ENCODE assay signal across 22 cellular contexts in genomic region chr2:105504459-105504858, GRCh38.
A peak's percentile ranks its signal among the peaks of the same experiment; 100 is the strongest.
DNase-seq lines count a peak whose midpoint lies in the region; ATAC-seq and TF ChIP-seq lines count a peak whose summit lies in the region.
"Had no signal": no experiment of that assay in that cellular context is flagged by ENCODE, and none has a peak within 500 bp of the region (broad histone marks: within the 10 kb centered on the region; RNA-seq: fewer than 3 reads in every experiment).

No MANE protein-coding gene starts in this region.

- no peak for TF ChIP-seq CTCF in AG10803 (conservative IDR thresholded peaks at IDR 0.05; ENCODE audit: low read length)
- TF ChIP-seq CTCF in Panc1 (IDR thresholded peaks at IDR 0.05), result no peak
- TF ChIP-seq CTCF in mesothelial cell of epicardium (IDR thresholded peaks at IDR 0.05; ENCODE audit: unreplicated experiment), result no peak
- no peak for TF ChIP-seq CTCF in endodermal cell (conservative IDR thresholded peaks at IDR 0.05)

- H3K4me3 ChIP-seq in AG10803 (ENCODE audit: low read length), result no peak overlapping the region
- no peak overlapping the region for H3K4me3 ChIP-seq in Panc1 (ENCODE audit: low read depth in 2 of 2, low read length in 2 of 2)
- H3K4me3 ChIP-seq in mesenchymal stem cell (ENCODE audit: insufficient read depth in 1 of 2, low read depth in 1 of 2, low read length in 2 of 2), result no peak overlapping the region
- no peak overlapping the region for H3K4me3 ChIP-seq in endodermal cell (ENCODE audit: low read length)
- H3K4me3 ChIP-seq: GM12878, HAP-1, SK-N-MC had no signal

- H4K8ac ChIP-seq in mesenchymal stem cell (ENCODE audit: low read length), result no peak overlapping the region

- H3K14ac ChIP-seq in mesenchymal stem cell (ENCODE audit: low read length in 2 of 2), result no peak overlapping the region

- intact Hi-C loops in Panc1 (cut with micrococcal nuclease; ENCODE audit: unreplicated experiment), result no loop called here

- H4K91ac ChIP-seq in mesenchymal stem cell (ENCODE audit: low read length), result no peak overlapping the region

- ATAC-seq in Panc1, result no peak
- ATAC-seq in HG03175 (IDR thresholded peaks at IDR 0.05; ENCODE audit: unreplicated experiment), result no peak
- ATAC-seq: GM12878, PC-3 had no signal

- H3K9ac ChIP-seq in mesenchymal stem cell (ENCODE audit: low read length) (no peak overlapping the region), endodermal cell (ENCODE audit: extremely low read depth, low read length, poor library complexity, severe bottlenecking) (no peak overlapping the region)

- H3K9me3 ChIP-seq in Panc1 (ENCODE audit: control insufficient read depth, insufficient read depth, low read depth, low read length) (no peaks in the 10 kb centered on the region), mesenchymal stem cell (ENCODE audit: control insufficient read depth, low read length) (no peaks in the 10 kb centered on the region), endodermal cell (ENCODE audit: control insufficient read depth, low read length) (no peaks in the 10 kb centered on the region)

- no TSS peak for BruUV-seq in Panc1 (replicated peaks; lab: Mats Ljungman, UMichigan)

- H3K4me2 ChIP-seq in mesenchymal stem cell (ENCODE audit: low read length, poor library complexity, severe bottlenecking), result no peak overlapping the region

- no peak overlapping the region for H3K23ac ChIP-seq in mesenchymal stem cell (ENCODE audit: low read length in 2 of 2)

- no peaks in the 10 kb centered on the region for H3K4me1 Mint-ChIP-seq in mesothelial cell of epicardium
- H3K4me1 Mint-ChIP-seq in endodermal cell, result peaks cover 14% of the 10 kb centered on the region
- H3K4me1 Mint-ChIP-seq: B cell, IgD-negative memory B cell had no signal

- H2AK5ac ChIP-seq in mesenchymal stem cell (ENCODE audit: low read length, severe bottlenecking), result no peak overlapping the region

- H3K4me3 Mint-ChIP-seq in mesothelial cell of epicardium, result no peak overlapping the region
- no peak overlapping the region for H3K4me3 Mint-ChIP-seq in endodermal cell
- H3K4me3 Mint-ChIP-seq: B cell; CD4-positive, alpha-beta T cell; IgD-negative memory B cell had no signal

- DNase-seq in AG10803 (ENCODE audit: low read depth) (peak; percentile 41), Panc1 (ENCODE audit: low read depth, low spot score) (no peak), dedifferentiated amniotic fluid mesenchymal stem cell (ENCODE audit: extremely low spot score) (peak; percentile 41), mesenchymal stem cell (peak; percentile 26), mesothelial cell of epicardium (ENCODE audit: low spot score in 2 of 2, unreplicated experiment in 2 of 2) (no peak), endodermal cell (no peak)
- DNase-seq: Calu3; CD4-positive, alpha-beta T cell; DMS79 treated with DMSO at 0.1 percent for 48 hours; GDM1; Kasumi-1; NCI-H1105 treated with DMSO at 0.1 percent for 48 hours; NCI-H187; NCI-H69; PC-3 had no signal

- H3K27me3 Mint-ChIP-seq in mesothelial cell of epicardium (ENCODE audit: low read depth) (no peaks in the 10 kb centered on the region), endodermal cell (ENCODE audit: insufficient read depth) (no peaks in the 10 kb centered on the region)

- H3K36me3 ChIP-seq in Panc1 (ENCODE audit: control insufficient read depth, insufficient read depth, low read length), result no peaks in the 10 kb centered on the region
- H3K36me3 ChIP-seq in mesenchymal stem cell (ENCODE audit: control insufficient read depth in 1 of 2, insufficient read depth in 2 of 2, low read depth in 1 of 2, low read length in 2 of 2), result no peaks in the 10 kb centered on the region
- H3K36me3 ChIP-seq in endodermal cell (ENCODE audit: control insufficient read depth, insufficient read depth, low read length), result no peaks in the 10 kb centered on the region
- H3K36me3 ChIP-seq: HAP-1 had no signal

- H3K27ac Mint-ChIP-seq in mesothelial cell of epicardium (no peak overlapping the region), endodermal cell (no peak overlapping the region)
- H3K27ac Mint-ChIP-seq: B cell; CD4-positive, alpha-beta T cell; IgD-negative memory B cell had no signal

- H2AFZ ChIP-seq in mesenchymal stem cell (ENCODE audit: low read depth, low read length), result no peak overlapping the region

- peaks cover 9% of the 10 kb centered on the region for H3K4me1 ChIP-seq in Panc1 (ENCODE audit: control insufficient read depth, insufficient read depth, low read length)
- no peaks in the 10 kb centered on the region for H3K4me1 ChIP-seq in mesenchymal stem cell (ENCODE audit: control insufficient read depth, insufficient read depth, low read depth, low read length)
- peaks cover 7% of the 10 kb centered on the region for H3K4me1 ChIP-seq in endodermal cell (ENCODE audit: control insufficient read depth, insufficient read depth, low read length)
- H3K4me1 ChIP-seq: HAP-1 had no signal

- H3K18ac ChIP-seq in mesenchymal stem cell (ENCODE audit: low read depth in 1 of 2, low read length in 2 of 2), result no peak overlapping the region

- no peak overlapping the region for H2BK5ac ChIP-seq in mesenchymal stem cell (ENCODE audit: low read depth, low read length, poor library complexity, severe bottlenecking)

- no peak overlapping the region for H2BK15ac ChIP-seq in mesenchymal stem cell (ENCODE audit: low read depth, poor library complexity, severe bottlenecking)

- peak overlapping the region; percentile 18; the same call in 1 of the 2 replicates for H3K27ac ChIP-seq in Panc1 (ENCODE audit: low read length)
- H3K27ac ChIP-seq in mesenchymal stem cell (ENCODE audit: low read length, poor library complexity, severe bottlenecking), result no peak overlapping the region
- H3K27ac ChIP-seq in endodermal cell (ENCODE audit: low read depth, low read length), result no peak overlapping the region
- H3K27ac ChIP-seq: HL-60, SK-N-MC had no signal

- in situ Hi-C loops in Panc1 (cut with HindIII; ENCODE audit: low pct_unique_long_range_greater_than_20kb, low sequenced_read_pairs), result no loop called here

- POLR2A ChIA-PET in Panc1 (lab: Charles Lee), result no interaction called here

- H2BK120ac ChIP-seq in mesenchymal stem cell (ENCODE audit: low read depth, low read length), result no peak overlapping the region

- CTCF ChIA-PET in Panc1 (lab: Charles Lee), result no interaction called here

- H3K4ac ChIP-seq in mesenchymal stem cell (ENCODE audit: low read depth in 1 of 2, low read length in 2 of 2), result no peak overlapping the region

- no peaks in the 10 kb centered on the region for H3K27me3 ChIP-seq in Panc1 (ENCODE audit: control insufficient read depth, insufficient read depth, low read length)
- H3K27me3 ChIP-seq in mesenchymal stem cell (ENCODE audit: control insufficient read depth in 1 of 2, insufficient read depth in 1 of 2, low read length in 2 of 2), result no peaks in the 10 kb centered on the region
- no peaks in the 10 kb centered on the region for H3K27me3 ChIP-seq in endodermal cell (ENCODE audit: control insufficient read depth, insufficient read depth, low read length, poor library complexity, severe bottlenecking)

- H2BK12ac ChIP-seq in mesenchymal stem cell (ENCODE audit: low read length in 2 of 2), result no peak overlapping the region

- H3K36me3 Mint-ChIP-seq in mesothelial cell of epicardium (no peaks in the 10 kb centered on the region), endodermal cell (ENCODE audit: low read depth) (no peaks in the 10 kb centered on the region)

- no peaks in the 10 kb centered on the region for H3K79me1 ChIP-seq in mesenchymal stem cell (replicated peaks; ENCODE audit: low read length, poor library complexity, severe bottlenecking)

- H3K9me3 Mint-ChIP-seq in mesothelial cell of epicardium (peaks cover 21% of the 10 kb centered on the region), endodermal cell (peaks cover 7% of the 10 kb centered on the region)
- H3K9me3 Mint-ChIP-seq: CD4-positive, alpha-beta T cell had no signal

Comparison
In these comparisons a context has a peak if more than half of its experiments do, and no peak if none do; other contexts are left out.
1. DNase-seq: peak in AG10803 (single experiment), dedifferentiated amniotic fluid mesenchymal stem cell (single experiment) and mesenchymal stem cell (single experiment); none in Panc1 (single experiment), mesothelial cell of epicardium (0 of 2) and endodermal cell (single experiment).